In genomic region chr4:175561691-175562090, GRCh38 we compare ENCODE assay signal across 1 cellular context.
TF ChIP-seq lines count a peak whose summit lies in the region.

No MANE protein-coding gene starts in this region.

TF ChIP-seq in H1, 55 proteins besides CTCF, POLR2A, EP300 and RAD21 (continued from another document):
- TF ChIP-seq E2F6 (IDR thresholded peaks at IDR 0.05) (no peak), SUZ12 (IDR thresholded peaks at IDR 0.05; ENCODE audit: low read length) (no peak), GTF2F1 (IDR thresholded peaks at IDR 0.05; ENCODE audit: borderline replicate concordance, low read depth, low read length) (no peak), SIRT6 (IDR thresholded peaks at IDR 0.05; ENCODE audit: low read length) (no peak), ZNF274 (IDR thresholded peaks at IDR 0.05; ENCODE audit: borderline replicate concordance, extremely low read depth, low read length) (no peak), CTBP2 (IDR thresholded peaks at IDR 0.05; ENCODE audit: borderline replicate concordance, insufficient read depth, insufficient read length, low read length) (no peak), EZH2 (IDR thresholded peaks at IDR 0.05; ENCODE audit: low read depth, low read length, severe bottlenecking) (no peak), SRF (IDR thresholded peaks at IDR 0.05; ENCODE audit: low read depth, low read length) (no peak), YY1 (IDR thresholded peaks at IDR 0.05; ENCODE audit: low read depth, low read length) (no peak), SIN3A (conservative IDR thresholded peaks at IDR 0.05 in 1 of 2, IDR thresholded peaks at IDR 0.05 in 1 of 2; ENCODE audit: low read depth in 1 of 2, low read length in 2 of 2) (no peak), SIX5 (IDR thresholded peaks at IDR 0.05; ENCODE audit: low read depth, low read length) (no peak)
